9 cellular contexts compared by ENCODE assay signal in genomic region chr9:101119206-101119819, GRCh38.
DNase-seq lines count a peak whose midpoint lies in the region; ATAC-seq and TF ChIP-seq lines count a peak whose summit lies in the region.
"Had no signal": no experiment of that assay in that cellular context is flagged by ENCODE, and none has a peak within 500 bp of the region (broad histone marks: within the 10 kb centered on the region; RNA-seq: fewer than 3 reads in every experiment).

No MANE protein-coding gene starts in this region.

- no peaks in the 10 kb centered on the region for H3K36me3 ChIP-seq in stomach

- H3K4me1 ChIP-seq in stomach = no peaks in the 10 kb centered on the region

- H3K9me3 Mint-ChIP-seq in CD14-positive monocyte = peaks cover 3 to 7% (median 5%) of the 10 kb centered on the region in 7 donors
- no peaks in the 10 kb centered on the region for H3K9me3 Mint-ChIP-seq in activated CD4-positive, alpha-beta memory T cell treated with anti-CD3 and anti-CD28 coated beads, Interleukin-2, amount 10 ng/mL, durations not matched to agents 7 days and 5 days

- intact Hi-C loops in CD14-positive monocyte (cut with micrococcal nuclease) (no loop called here), stomach (cut with DNase I; ENCODE audit: low total_unique reads) (no loop called here)

- TF ChIP-seq POLR2A in stomach (IDR thresholded peaks at IDR 0.05) = no peak

- H3K4me1 Mint-ChIP-seq in CD14-positive monocyte = no peaks in the 10 kb centered on the region
- H3K4me1 Mint-ChIP-seq in activated CD4-positive, alpha-beta memory T cell treated with anti-CD3 and anti-CD28 coated beads, Interleukin-2, amount 10 ng/mL, durations not matched to agents 7 days and 5 days = no peaks in the 10 kb centered on the region

- no peak for TF ChIP-seq EP300 in stomach (IDR thresholded peaks at IDR 0.05)

- TF ChIP-seq CTCF in CD14-positive monocyte (IDR thresholded peaks at IDR 0.05) = peak; percentile 21
- peak in 5 of 7 experiments; percentile 25 to 64 (median 49) for TF ChIP-seq CTCF in stomach (IDR thresholded peaks at IDR 0.05)

- WGBS in stomach, 5 donors = 20 to 27% (median 22%) methylated on average over 3 of the region's 3 CpGs

- H3K27me3 Mint-ChIP-seq in CD14-positive monocyte (ENCODE audit: low read depth in 3 of 3) = peaks cover 0 to 2% (median 2%) of the 10 kb centered on the region in 3 donors
- no peaks in the 10 kb centered on the region for H3K27me3 Mint-ChIP-seq in activated CD4-positive, alpha-beta memory T cell treated with anti-CD3 and anti-CD28 coated beads, Interleukin-2, amount 10 ng/mL, durations not matched to agents 7 days and 5 days

- DNase-seq in CD14-positive monocyte (ENCODE audit: low spot score) (no peak), NCI-H1694 treated with DMSO at 0.1 percent for 48 hours (lab: John Stamatoyannopoulos, UW) (peak; percentile 51), hippocampal formation (lab: John Stamatoyannopoulos, UW) (peak; percentile 64 to 77), stomach (peak; percentile 59), cortex of kidney (lab: John Stamatoyannopoulos, UW) (no peak)
- DNase-seq in activated CD4-positive, alpha-beta memory T cell treated with anti-CD3 and anti-CD28 coated beads, Interleukin-2, amount 10 ng/mL, durations not matched to agents 7 days and 5 days = peak; percentile 29

- peaks cover 0 to 16% (median 8%) of the 10 kb centered on the region in 4 donors for H3K9me3 ChIP-seq in stomach

- H3K27ac ChIP-seq in stomach = no peak overlapping the region

- CTCF ChIA-PET in activated CD4-positive, alpha-beta memory T cell treated with anti-CD3 and anti-CD28 coated beads, Interleukin-2, amount 10 ng/mL, durations not matched to agents 7 days and 5 days (lab: Charles Lee) = interaction anchor here (1.2 to 1.7 kb wide), 3 partner anchors 11 to 192 kb away, joined by 3 to 20 read pairs (median 9); no protein-coding TSS in a partner anchor

- H3K4me3 Mint-ChIP-seq in CD14-positive monocyte = no peak overlapping the region
- H3K4me3 Mint-ChIP-seq in activated CD4-positive, alpha-beta memory T cell treated with anti-CD3 and anti-CD28 coated beads, Interleukin-2, amount 10 ng/mL, durations not matched to agents 7 days and 5 days = no peak overlapping the region
- H3K4me3 Mint-ChIP-seq: T-helper 1 cell treated with Interleukin-12 subunit alpha and Interleukin-12 subunit beta and Interleukin-4 antibody, amounts not matched to agents 30 μg/mL and 1 μg/mL, for 36 hours had no signal

- peak; percentile 56 for ATAC-seq in GM18517 (IDR thresholded peaks at IDR 0.05; ENCODE audit: unreplicated experiment)
- peak; percentile 89 for ATAC-seq in HG02885 (IDR thresholded peaks at IDR 0.05; ENCODE audit: poor library complexity, unreplicated experiment)

- POLR2A ChIA-PET in activated CD4-positive, alpha-beta memory T cell treated with anti-CD3 and anti-CD28 coated beads, Interleukin-2, amount 10 ng/mL, durations not matched to agents 7 days and 5 days (lab: Charles Lee) = no interaction called here

- H3K36me3 Mint-ChIP-seq in CD14-positive monocyte = no peaks in the 10 kb centered on the region
- no peaks in the 10 kb centered on the region for H3K36me3 Mint-ChIP-seq in activated CD4-positive, alpha-beta memory T cell treated with anti-CD3 and anti-CD28 coated beads, Interleukin-2, amount 10 ng/mL, durations not matched to agents 7 days and 5 days (ENCODE audit: low read depth)

- no peaks in the 10 kb centered on the region for H3K27me3 ChIP-seq in stomach

- H3K27ac Mint-ChIP-seq in CD14-positive monocyte = no peak overlapping the region
- no peak overlapping the region for H3K27ac Mint-ChIP-seq in activated CD4-positive, alpha-beta memory T cell treated with anti-CD3 and anti-CD28 coated beads, Interleukin-2, amount 10 ng/mL, durations not matched to agents 7 days and 5 days
- H3K27ac Mint-ChIP-seq: T-helper 1 cell treated with Interleukin-12 subunit alpha and Interleukin-12 subunit beta and Interleukin-4 antibody, amounts not matched to agents 30 μg/mL and 1 μg/mL, for 36 hours had no signal

- H3K4me3 ChIP-seq in stomach = no peak overlapping the region

Comparison
In these comparisons a context has a peak if more than half of its experiments do, and no peak if none do; other contexts are left out.
1. DNase-seq: peak in NCI-H1694 treated with DMSO at 0.1 percent for 48 hours (single experiment), activated CD4-positive, alpha-beta memory T cell treated with anti-CD3 and anti-CD28 coated beads, Interleukin-2, amount 10 ng/mL, durations not matched to agents 7 days and 5 days (single experiment), hippocampal formation (2 of 2) and stomach (single experiment); none in CD14-positive monocyte (single experiment) and cortex of kidney (single experiment).